Comparison of ENCODE assay signal across 34 cellular contexts in the genomic region with DNA sequence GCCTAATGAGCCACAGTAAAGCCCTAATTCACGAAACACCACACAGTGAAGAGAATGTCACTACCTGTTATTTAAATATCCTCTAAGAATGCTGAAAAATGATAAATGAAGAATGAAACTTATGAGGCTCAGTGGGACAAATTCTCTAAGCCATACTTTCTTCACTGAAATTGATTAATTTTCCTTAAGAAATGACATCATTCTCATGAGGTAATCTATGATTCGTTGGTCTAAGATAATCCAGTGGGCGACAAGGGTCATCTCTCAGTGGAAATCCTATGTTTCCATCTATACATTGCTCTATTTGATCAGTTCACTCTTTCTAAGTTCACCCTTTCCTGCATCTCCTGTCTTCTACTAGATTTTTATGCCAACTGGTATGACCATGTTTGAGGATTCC.
"Had no signal": no experiment of that assay in that cellular context is flagged by ENCODE, and none has a peak within 500 bp of the region (broad histone marks: within the 10 kb centered on the region; RNA-seq: fewer than 3 reads in every experiment).

No MANE protein-coding gene starts in this region.

- DNase-seq: Karpas-422, Kasumi-1, MG63, MM.1S, MV-4-11, NCI-H1048, NCI-H1092, NCI-H1092 treated with DMSO at 0.1 percent for 48 hours, NCI-H1105, NCI-H1105 treated with DMSO at 0.1 percent for 48 hours, NCI-H1417, NCI-H1417 treated with DMSO at 0.1 percent for 48 hours, NCI-H1436, NCI-H1436 treated with DMSO at 0.1 percent for 48 hours, NCI-H146, NCI-H1694, NCI-H1694 treated with DMSO at 0.1 percent for 48 hours, NCI-H187, NCI-H187 treated with DMSO at 0.1 percent for 48 hours, NCI-H1930, NCI-H2029, NCI-H2029 treated with DMSO at 0.1 percent for 48 hours, NCI-H2081, NCI-H2081 treated with DMSO at 0.1 percent for 48 hours, NCI-H2107, NCI-H2171, NCI-H2171 treated with DMSO at 0.1 percent for 48 hours, NCI-H2227 treated with DMSO at 0.1 percent for 48 hours, NCI-H226, NCI-H345, NCI-H446, NCI-H446 treated with DMSO at 0.1 percent for 48 hours, NCI-H510A, NCI-H510A treated with DMSO at 0.1 percent for 48 hours had no signal

- H3K9me3 ChIP-seq: MG63 had no signal

- H3K27me3 ChIP-seq: MG63 had no signal

- H3K4me3 ChIP-seq: MG63 had no signal

- H3K36me3 ChIP-seq: MG63 had no signal
